ENCODE assay signal across 31 cellular contexts in the genomic region with DNA sequence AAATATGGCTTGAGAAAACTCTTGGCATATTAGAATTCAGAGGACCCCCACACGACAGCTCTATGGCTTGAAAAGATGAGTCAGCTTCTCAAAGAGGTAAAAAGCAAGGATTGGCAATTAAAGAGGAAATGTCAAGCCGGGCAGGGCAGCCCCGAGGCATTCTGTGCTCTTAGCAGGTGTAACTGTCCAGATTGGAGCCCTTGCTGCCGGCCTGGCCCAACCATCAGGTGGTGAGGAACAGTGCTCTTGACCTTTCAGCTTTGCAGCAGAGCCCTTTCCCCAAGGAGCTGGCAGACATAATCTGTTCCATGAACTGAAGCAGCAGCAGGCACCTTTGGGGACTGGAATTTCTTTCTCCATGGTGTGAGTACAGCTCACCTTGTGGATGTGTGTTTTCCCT.
"Had no signal": no experiment of that assay in that cellular context is flagged by ENCODE, and none has a peak within 500 bp of the region (broad histone marks: within the 10 kb centered on the region; RNA-seq: fewer than 3 reads in every experiment).

No MANE protein-coding gene starts in this region.

- H3K27me3 ChIP-seq: ascending aorta, cardiac muscle cell had no signal

- ATAC-seq: activated CD4-positive, alpha-beta T cell treated with anti-CD3 and anti-CD28 coated beads for 36 hours; activated CD4-positive, CD25-positive, alpha-beta regulatory T cell treated with anti-CD3 and anti-CD28 coated beads, Interleukin-2, amount 50 U/mL, for 24 hours; activated CD8-positive, alpha-beta memory T cell treated with anti-CD3 and anti-CD28 coated beads, Interleukin-2, amount 10 ng/mL, durations not matched to agents 7 days and 5 days; activated CD8-positive, alpha-beta T cell treated with anti-CD3 and anti-CD28 coated beads, Interleukin-2, amount 10 ng/mL, durations not matched to agents 7 days and 5 days; activated naive CD8-positive, alpha-beta T cell treated with anti-CD3 and anti-CD28 coated beads, Interleukin-2, amount 50 U/mL, for 24 hours; WTC11 had no signal

- H3K36me3 ChIP-seq: ascending aorta, cardiac muscle cell, WERI-Rb-1 had no signal

- DNase-seq: activated CD4-positive, alpha-beta memory T cell treated with anti-CD3 and anti-CD28 coated beads, Interleukin-2, amount 10 ng/mL, durations not matched to agents 7 days and 5 days; activated CD4-positive, alpha-beta T cell treated with anti-CD3 and anti-CD28 coated beads for 1 hour; activated CD4-positive, alpha-beta T cell treated with anti-CD3 and anti-CD28 coated beads for 36 hours; activated CD4-positive, alpha-beta T cell treated with anti-CD3 and anti-CD28 coated beads for 48 hours; activated CD4-positive, alpha-beta T cell treated with anti-CD3 and anti-CD28 coated beads, Interleukin-2, amount 10 ng/mL, durations not matched to agents 7 days and 5 days; activated CD4-positive, alpha-beta T cell treated with anti-CD3 and anti-CD28 coated beads, Interleukin-2, amount 50 U/mL, for 48 hours; activated CD4-positive, CD25-positive, alpha-beta regulatory T cell; activated CD8-positive, alpha-beta memory T cell treated with anti-CD3 and anti-CD28 coated beads for 24 hours; activated CD8-positive, alpha-beta memory T cell treated with anti-CD3 and anti-CD28 coated beads, Interleukin-2, amount 10 ng/mL, durations not matched to agents 7 days and 5 days; activated CD8-positive, alpha-beta memory T cell treated with anti-CD3 and anti-CD28 coated beads, Interleukin-2, amount 50 U/mL, for 48 hours; activated CD8-positive, alpha-beta T cell treated with anti-CD3 and anti-CD28 coated beads, Interleukin-2, amount 10 ng/mL, durations not matched to agents 7 days and 5 days; activated effector memory CD4-positive, alpha-beta T cell treated with Interleukin-2 at 50 U/mL for 16 hours; activated gamma-delta T cell; activated naive CD4-positive, alpha-beta T cell treated with anti-CD3 and anti-CD28 coated beads, Interleukin-2, amount 10 ng/mL, durations not matched to agents 7 days and 5 days; activated naive CD4-positive, alpha-beta T cell treated with Interleukin-2 at 50 U/mL for 16 hours; activated naive CD8-positive, alpha-beta T cell treated with anti-CD3 and anti-CD28 coated beads, Interleukin-2, amount 10 ng/mL, durations not matched to agents 7 days and 5 days; activated naive CD8-positive, alpha-beta T cell treated with anti-CD3 and anti-CD28 coated beads, Interleukin-2, amount 50 U/mL, for 24 hours; activated T-cell treated with anti-CD3 and anti-CD28 coated beads, Interleukin-2, amount 50 U/mL, for 24 hours; activated T-cell treated with anti-CD3 and anti-CD28 coated beads, Interleukin-2, amount 50 U/mL, for 48 hours; amygdala; anterior cingulate cortex; T-helper 1 cell; T-helper 2 cell; T-helper 9 cell had no signal

- H3K27ac ChIP-seq: ascending aorta, cardiac muscle cell, WERI-Rb-1 had no signal

- H3K4me3 ChIP-seq: ascending aorta, cardiac muscle cell had no signal

- FAIRE-seq: bronchial epithelial cell, TTC549 had no signal

- H3K4me1 ChIP-seq: ascending aorta had no signal

- H3K9me3 ChIP-seq: ascending aorta had no signal
